13 cellular contexts compared by ENCODE assay signal in the genomic region with DNA sequence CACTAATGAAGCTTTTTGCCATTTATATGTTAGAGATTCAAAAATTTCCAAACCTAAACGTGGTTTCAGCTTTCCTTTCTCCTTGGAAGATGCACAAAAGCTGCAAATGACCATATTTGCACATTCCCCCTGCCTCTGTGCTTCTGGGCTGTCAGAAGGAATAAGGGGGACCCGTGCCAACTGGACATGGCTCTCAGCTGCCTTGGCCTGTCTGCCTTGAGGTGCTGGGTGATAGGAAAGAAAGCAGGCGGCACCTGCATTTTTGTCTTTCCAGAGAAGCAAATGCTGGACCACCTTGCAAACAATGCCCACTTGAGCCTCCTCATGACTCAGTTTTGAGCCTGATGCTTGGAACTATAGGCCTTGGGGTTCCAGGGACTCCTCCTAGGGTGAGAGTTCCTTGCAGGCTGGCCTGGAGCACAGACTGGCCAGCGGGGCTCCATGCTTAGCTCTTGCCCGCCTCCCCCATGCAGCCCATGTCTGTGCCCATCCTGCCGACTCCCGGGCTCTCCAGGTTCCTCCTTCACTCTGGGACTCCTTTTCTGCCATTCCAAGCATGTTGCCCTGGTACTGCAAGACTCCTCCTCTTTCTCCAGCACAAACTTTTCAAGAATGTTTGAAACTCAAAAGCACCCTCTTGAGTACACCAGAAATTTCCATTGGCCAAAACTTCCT.
DNase-seq lines count a peak whose midpoint lies in the region; ATAC-seq and TF ChIP-seq lines count a peak whose summit lies in the region.
"Had no signal": no experiment of that assay in that cellular context is flagged by ENCODE, and none has a peak within 500 bp of the region (broad histone marks: within the 10 kb centered on the region; RNA-seq: fewer than 3 reads in every experiment).

No MANE protein-coding gene starts in this region.

- H3K27ac ChIP-seq in ACC112 (ENCODE audit: low read depth, low read length) (peak overlapping the region; percentile 77), KMS-11 (peak overlapping the region; percentile 77; the same call in 1 of the 2 replicates)

- no peak for ATAC-seq in natural killer cell treated with Interleukin-12 subunit alpha and Interleukin-12 subunit beta and Interleukin-15 and Interleukin-18, amount 100 ng/mL, for 72 hours
- ATAC-seq in HG02852 (IDR thresholded peaks at IDR 0.05; ENCODE audit: unreplicated experiment): no peak

- H4K20me1 ChIP-seq in KMS-11 (ENCODE audit: insufficient read depth): no peaks in the 10 kb centered on the region

- peak overlapping the region; percentile 94 to 97 for H3K27ac Mint-ChIP-seq in natural killer cell treated with Interleukin-12 subunit alpha and Interleukin-12 subunit beta and Interleukin-15 and Interleukin-18, amount 100 ng/mL, for 72 hours

- peak overlapping the region; percentile 88 for H3K4me2 ChIP-seq in KMS-11
- H3K4me2 ChIP-seq: SK-N-SH had no signal

- DNase-seq in ecto neural progenitor cell (ENCODE audit: low spot score) (peak; percentile 34), Ammon's horn (ENCODE audit: low spot score) (no peak), GM19238 (ENCODE audit: insufficient read length, low spot score) (no peak), dedifferentiated amniotic fluid mesenchymal stem cell (ENCODE audit: extremely low spot score) (no peak)
- no peak for DNase-seq in natural killer cell treated with Interleukin-12 subunit alpha and Interleukin-12 subunit beta and Interleukin-15 and Interleukin-18, amount 100 ng/mL, for 72 hours (ENCODE audit: low spot score)
- DNase-seq: DMS 273 treated with DMSO at 0.1 percent for 48 hours; NCI-H1092; pancreas; SK-N-SH; stimulated activated CD4-positive, alpha-beta T cell treated with anti-CD3 and anti-CD28 coated beads, Interleukin-15, amount 100 ng/mL, for 24 hours had no signal

- H3K27me3 ChIP-seq in ACC112 (ENCODE audit: insufficient read depth, low read length) (no peaks in the 10 kb centered on the region), KMS-11 (ENCODE audit: insufficient read depth, low read depth) (no peaks in the 10 kb centered on the region)
- H3K27me3 ChIP-seq: pancreas had no signal

- H3K27me3 Mint-ChIP-seq in natural killer cell treated with Interleukin-12 subunit alpha and Interleukin-12 subunit beta and Interleukin-15 and Interleukin-18, amount 100 ng/mL, for 72 hours: no peaks in the 10 kb centered on the region

- H3K4me3 ChIP-seq in ACC112 (ENCODE audit: low read depth, low read length) (peak overlapping the region; percentile 65), KMS-11 (IDR thresholded peaks at IDR 0.05; ENCODE audit: insufficient read depth, low read depth, low read length) (no peak overlapping the region)

- peak overlapping the region; percentile 11 for H2AFZ ChIP-seq in ACC112 (ENCODE audit: low read length, unreplicated experiment)
- peak overlapping the region; percentile 84; the same call in 1 of the 2 replicates for H2AFZ ChIP-seq in KMS-11 (ENCODE audit: low read depth)

- H3K79me2 ChIP-seq in ACC112 (ENCODE audit: control insufficient read depth, insufficient read depth, low read length, unreplicated experiment) (no peaks in the 10 kb centered on the region), KMS-11 (ENCODE audit: insufficient read depth, low read depth) (no peaks in the 10 kb centered on the region)

- no peak for TF ChIP-seq CTCF in KMS-11 (conservative IDR thresholded peaks at IDR 0.05; ENCODE audit: low read depth, low read length)

- H3K36me3 ChIP-seq in ACC112 (ENCODE audit: insufficient read depth, low read length): no peaks in the 10 kb centered on the region
- no peaks in the 10 kb centered on the region for H3K36me3 ChIP-seq in KMS-11 (ENCODE audit: insufficient read depth)
- H3K36me3 ChIP-seq: pancreas had no signal

- peaks cover 10 to 13% of the 10 kb centered on the region in 2 donors for H3K4me1 Mint-ChIP-seq in natural killer cell treated with Interleukin-12 subunit alpha and Interleukin-12 subunit beta and Interleukin-15 and Interleukin-18, amount 100 ng/mL, for 72 hours (ENCODE audit: low read depth in 2 of 2)

- no peaks in the 10 kb centered on the region for H3K9me3 Mint-ChIP-seq in natural killer cell treated with Interleukin-12 subunit alpha and Interleukin-12 subunit beta and Interleukin-15 and Interleukin-18, amount 100 ng/mL, for 72 hours

- peak overlapping the region; percentile 20 for H3K4me3 Mint-ChIP-seq in natural killer cell treated with Interleukin-12 subunit alpha and Interleukin-12 subunit beta and Interleukin-15 and Interleukin-18, amount 100 ng/mL, for 72 hours

- no peaks in the 10 kb centered on the region for H3K36me3 Mint-ChIP-seq in natural killer cell treated with Interleukin-12 subunit alpha and Interleukin-12 subunit beta and Interleukin-15 and Interleukin-18, amount 100 ng/mL, for 72 hours

- H3K4me1 ChIP-seq in ACC112 (ENCODE audit: control insufficient read depth, insufficient read depth, low read length, unreplicated experiment) (peaks cover 12% of the 10 kb centered on the region), KMS-11 (ENCODE audit: low read depth, poor library complexity, severe bottlenecking) (peaks cover 22% of the 10 kb centered on the region)

- peak overlapping the region; percentile 51; the same call in 1 of the 2 replicates for H3K9ac ChIP-seq in KMS-11
- H3K9ac ChIP-seq: SK-N-SH had no signal
